Comparison of ENCODE assay signal across 5 cellular contexts in the genomic region with DNA sequence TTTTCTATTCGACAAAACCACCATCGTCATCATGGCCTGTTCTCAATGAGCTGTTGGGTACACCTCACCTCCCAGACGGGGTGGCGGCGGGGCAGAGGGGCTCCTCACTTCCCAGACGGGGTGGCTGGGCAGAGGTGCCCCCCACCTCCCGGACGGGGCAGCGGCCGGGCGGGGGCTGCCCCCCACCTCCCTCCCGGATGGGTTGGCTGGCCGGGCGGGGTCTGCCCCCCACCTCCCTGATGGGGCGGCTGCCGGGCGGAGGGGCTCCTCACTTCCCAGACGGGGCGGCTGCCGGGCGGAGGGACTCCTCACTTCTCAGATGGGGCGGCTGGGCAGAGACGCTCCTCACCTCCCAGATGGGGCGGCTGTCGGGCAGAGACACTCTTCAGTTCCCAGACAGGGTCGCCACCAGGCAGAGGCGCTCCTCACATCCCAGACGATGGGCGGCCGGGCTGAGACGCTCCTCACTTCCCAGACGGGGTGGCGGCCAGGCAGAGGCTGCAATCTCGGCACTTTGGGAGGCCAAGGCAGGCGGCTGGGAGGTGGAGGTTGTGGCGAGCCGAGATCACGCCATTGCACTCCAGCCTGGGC.
A peak's percentile ranks its signal among the peaks of the same experiment; 100 is the strongest.
DNase-seq lines count a peak whose midpoint lies in the region; ATAC-seq, FAIRE-seq and TF ChIP-seq lines count a peak whose summit lies in the region.
"Not testable (repeated sequence)": the region's sequence is repeated elsewhere in the genome, so short reads cannot be mapped to it uniquely, and the experiment has no call there.

No MANE protein-coding gene starts in this region.

- 96% methylated on average over 36 of the region's 38 CpGs for WGBS in right cardiac atrium
- WGBS in spleen, 5 donors: 94 to 99% (median 94%) methylated on average over 12 to 38 of the region's 38 CpGs

- not testable (repeated sequence) for H3K4me1 Mint-ChIP-seq in chondrocyte (ENCODE audit: low read depth)

- ATAC-seq in right cardiac atrium: not testable (repeated sequence)

- not testable (repeated sequence) for TF ChIP-seq POLR2A in spleen (IDR thresholded peaks at IDR 0.05)

- H3K9me3 ChIP-seq in right cardiac atrium (ENCODE audit: control insufficient read depth, low read length); kidney (ENCODE audit: control insufficient read depth in 1 of 2, low read length in 2 of 2); spleen: not testable (repeated sequence)

- H3K36me3 ChIP-seq in kidney (ENCODE audit: control insufficient read depth in 1 of 2, insufficient read depth in 2 of 2, low read length in 2 of 2); spleen: not testable (repeated sequence)

- not testable (repeated sequence) for TF ChIP-seq CTCF in chondrocyte (IDR thresholded peaks at IDR 0.05); kidney (IDR thresholded peaks at IDR 0.05; ENCODE audit: borderline replicate concordance, extremely low read depth, insufficient read depth); spleen (IDR thresholded peaks at IDR 0.05 in 8 of 11, conservative IDR thresholded peaks at IDR 0.05 in 3 of 11)

- not testable (repeated sequence) for H3K4me1 ChIP-seq in right cardiac atrium (ENCODE audit: control insufficient read depth, insufficient read depth, low read length); kidney (ENCODE audit: control insufficient read depth in 1 of 2, insufficient read depth in 1 of 2, low read depth in 1 of 2, low read length in 2 of 2); spleen

- H3K4me3 ChIP-seq in right cardiac atrium (ENCODE audit: low read length); kidney (ENCODE audit: low read length in 2 of 2); spleen: not testable (repeated sequence)

- not testable (repeated sequence) for H3K36me3 Mint-ChIP-seq in chondrocyte (ENCODE audit: low read depth)

- intact Hi-C loops in right cardiac atrium (cut with DNase I); kidney (cut with DNase I); spleen (cut with DNase I; ENCODE audit: low total_unique reads): not testable (repeated sequence)

- not testable (repeated sequence) for H3K4me3 Mint-ChIP-seq in chondrocyte (ENCODE audit: unreplicated experiment)

- not testable (repeated sequence) for FAIRE-seq in kidney (lab: Jason Lieb, UNC)

- H3K9me3 Mint-ChIP-seq in chondrocyte (ENCODE audit: low read depth): not testable (repeated sequence)

- H3K27ac Mint-ChIP-seq in chondrocyte (ENCODE audit: unreplicated experiment): not testable (repeated sequence)

- not testable (repeated sequence) for H3K9ac ChIP-seq in kidney (ENCODE audit: low read length in 2 of 2)

- not testable (repeated sequence) for H3K27me3 Mint-ChIP-seq in chondrocyte (ENCODE audit: low read depth)

- not testable (repeated sequence) for H3K27ac ChIP-seq in right cardiac atrium (ENCODE audit: low read length); kidney (ENCODE audit: low read depth in 2 of 2, low read length in 2 of 2); spleen

- not testable (repeated sequence) for H3K27me3 ChIP-seq in right cardiac atrium (ENCODE audit: control insufficient read depth, insufficient read depth)
- peaks cover 0 to 12% (median 0%) of the 10 kb centered on the region in 7 donors for H3K27me3 ChIP-seq in spleen (replicated peaks in 1 of 7)

- peak; percentile 13 for DNase-seq in activated gamma-delta T cell (lab: John Stamatoyannopoulos, UW)
- DNase-seq in chondrocyte (ENCODE audit: low spot score): peak; percentile 75
- peak in 2 of 3 donors; percentile 20 to 60 for DNase-seq in right cardiac atrium
- peak; percentile 69 for DNase-seq in kidney
- DNase-seq in spleen: peak; percentile 74

Comparison
In these comparisons a context has a peak if more than half of its experiments do, and no peak if none do; other contexts are left out.
1. DNase-seq: peak in every context shown above with its lines; median percentile 75 in chondrocyte; 74 in spleen; 69 in kidney; 40 in right cardiac atrium; 13 in activated gamma-delta T cell.